ENCODE assay signal across 18 cellular contexts in genomic region chr1:189151361-189151760, GRCh38.
DNase-seq lines count a peak whose midpoint lies in the region; ATAC-seq and TF ChIP-seq lines count a peak whose summit lies in the region.
"Had no signal": no experiment of that assay in that cellular context is flagged by ENCODE, and none has a peak within 500 bp of the region (broad histone marks: within the 10 kb centered on the region; RNA-seq: fewer than 3 reads in every experiment).

No MANE protein-coding gene starts in this region.

- intact Hi-C loops in Calu3 (cut with micrococcal nuclease; ENCODE audit: unreplicated experiment) (loop anchor here (2.0 kb wide), 1 partner anchor 1223 kb away; no protein-coding TSS in a partner anchor), uterus (cut with DNase I; ENCODE audit: low total_unique reads) (no loop called here)

- no peaks in the 10 kb centered on the region for H4K20me1 ChIP-seq in MM.1S (ENCODE audit: insufficient read depth, low read length)

- no TSS peak for BruUV-seq in Calu3 (replicated peaks; lab: Mats Ljungman, UMichigan)

- H3K9me3 ChIP-seq in MM.1S (replicated peaks; ENCODE audit: insufficient read depth, low read length) (no peaks in the 10 kb centered on the region), uterus (no peaks in the 10 kb centered on the region)
- H3K9me3 ChIP-seq: Caco-2 had no signal

- peak; percentile 17 for DNase-seq in Calu3
- peak; percentile 70 for DNase-seq in MM.1S
- DNase-seq in RPMI8226, result peak; percentile 34
- peak; percentile 4 for DNase-seq in epithelial cell of esophagus (ENCODE audit: low read depth)
- DNase-seq in uterus, result no peak
- DNase-seq: AML-193; Caco-2; CD4-positive, alpha-beta T cell; DMS153; DMS79; GDM1; GOT3; H7; HFFc6 had no signal

- H3K4me3 ChIP-seq in MM.1S (ENCODE audit: low read length), result no peak overlapping the region
- no peak overlapping the region for H3K4me3 ChIP-seq in epithelial cell of esophagus (ENCODE audit: low read length)
- H3K4me3 ChIP-seq in uterus, result no peak overlapping the region

- peaks cover 19% of the 10 kb centered on the region for H3K4me1 Mint-ChIP-seq in Calu3 (ENCODE audit: low read depth, unreplicated experiment)

- no peak overlapping the region for H3K27ac Mint-ChIP-seq in Calu3 (ENCODE audit: unreplicated experiment)
- H3K27ac Mint-ChIP-seq: CD4-positive, alpha-beta T cell; HFFc6 had no signal

- no peak for TF ChIP-seq POLR2A in uterus (IDR thresholded peaks at IDR 0.05)

- H3K79me2 ChIP-seq in MM.1S (ENCODE audit: low read length), result no peaks in the 10 kb centered on the region

- H3K9me2 ChIP-seq in MM.1S (replicated peaks; ENCODE audit: insufficient read depth, low read length), result no peaks in the 10 kb centered on the region

- TF ChIP-seq CTCF in Calu3 (IDR thresholded peaks at IDR 0.05; ENCODE audit: unreplicated experiment), result no peak
- no peak for TF ChIP-seq CTCF in MM.1S (IDR thresholded peaks at IDR 0.05; ENCODE audit: low read length)
- no peak for TF ChIP-seq CTCF in epithelial cell of esophagus (IDR thresholded peaks at IDR 0.05; ENCODE audit: insufficient read depth, low read depth, low read length, missing control alignments)
- no peak for TF ChIP-seq CTCF in uterus (IDR thresholded peaks at IDR 0.05)

- H3K4me2 ChIP-seq in MM.1S (ENCODE audit: low read depth, low read length), result peak overlapping the region; percentile 19; the same call in 1 of the 2 replicates

- 0 out of 2 replicates have a peak, but pooled peaks cover 4% of the 10 kb centered on the region for H3F3A ChIP-seq in MM.1S (ENCODE audit: insufficient read depth, low read length)

- H3K9me3 Mint-ChIP-seq in Calu3 (ENCODE audit: low read depth, unreplicated experiment), result no peaks in the 10 kb centered on the region

- CTCF ChIA-PET in Calu3 (lab: Charles Lee), result interaction anchor here (1.2 to 2.2 kb wide), 2 partner anchors 9 to 369 kb away, joined by 3 to 21 read pairs; no protein-coding TSS in a partner anchor

- no peaks in the 10 kb centered on the region for H3K27me3 ChIP-seq in MM.1S (replicated peaks; ENCODE audit: insufficient read depth, low read length)
- no peaks in the 10 kb centered on the region for H3K27me3 ChIP-seq in uterus

- H3K9ac ChIP-seq in MM.1S (ENCODE audit: low read length), result no peak overlapping the region

- H2AFZ ChIP-seq in MM.1S (ENCODE audit: low read length), result no peak overlapping the region

- ATAC-seq in GM21717 (IDR thresholded peaks at IDR 0.05; ENCODE audit: unreplicated experiment) (no peak), HG03457 (IDR thresholded peaks at IDR 0.05; ENCODE audit: unreplicated experiment) (no peak)
- ATAC-seq: HCT116 had no signal

- H3K27ac ChIP-seq in MM.1S (ENCODE audit: low read length) (peak overlapping the region; percentile 48; the same call in 1 of the 2 replicates), uterus (no peak overlapping the region)
- H3K27ac ChIP-seq: C4-2B had no signal

- no peaks in the 10 kb centered on the region for H3K27me3 Mint-ChIP-seq in Calu3 (ENCODE audit: unreplicated experiment)
- H3K27me3 Mint-ChIP-seq: CD4-positive, alpha-beta T cell had no signal

- H3K4me1 ChIP-seq in MM.1S (ENCODE audit: low read length) (peaks cover 14% of the 10 kb centered on the region), uterus (no peaks in the 10 kb centered on the region)
- H3K4me1 ChIP-seq: Caco-2 had no signal

- H3K36me3 ChIP-seq in MM.1S (replicated peaks; ENCODE audit: insufficient read depth, low read length) (no peaks in the 10 kb centered on the region), uterus (no peaks in the 10 kb centered on the region)

- no peak overlapping the region for H3K4me3 Mint-ChIP-seq in Calu3 (ENCODE audit: low read depth, unreplicated experiment)
- H3K4me3 Mint-ChIP-seq: CD4-positive, alpha-beta T cell; HFFc6 had no signal

- peaks cover 8% of the 10 kb centered on the region for H3K36me3 Mint-ChIP-seq in Calu3 (ENCODE audit: insufficient read depth, unreplicated experiment)

Comparison
In these comparisons a context has a peak if more than half of its experiments do, and no peak if none do; other contexts are left out.
1. DNase-seq: peak in Calu3 (single experiment), MM.1S (single experiment), RPMI8226 (single experiment) and epithelial cell of esophagus (single experiment); none in uterus (0 of 2).